Comparison of ENCODE assay signal across 18 cellular contexts in genomic region chr12:56145218-56145617, GRCh38.
"Had no signal": no experiment of that assay in that cellular context is flagged by ENCODE, and none has a peak within 500 bp of the region (broad histone marks: within the 10 kb centered on the region; RNA-seq: fewer than 3 reads in every experiment).

No MANE protein-coding gene starts in this region.

- H3K4me1 Mint-ChIP-seq: endodermal cell, WTC11 had no signal

- H3K27me3 Mint-ChIP-seq: activated CD4-positive, alpha-beta T cell treated with anti-CD3 and anti-CD28 coated beads, Interleukin-2, amount 10 ng/mL, durations not matched to agents 24 days and 14 days; brain; natural killer cell treated with Interleukin-12 subunit alpha and Interleukin-12 subunit beta and Interleukin-15 and Interleukin-18, amount 100 ng/mL, for 72 hours had no signal

- H3K4me3 ChIP-seq: colonic mucosa, lung, SK-N-MC, transverse colon, uterus had no signal

- H3K4me3 Mint-ChIP-seq: activated CD4-positive, alpha-beta T cell treated with anti-CD3 and anti-CD28 coated beads, Interleukin-2, amount 10 ng/mL, durations not matched to agents 24 days and 14 days; brain; endodermal cell; mesothelial cell of epicardium; natural killer cell treated with Interleukin-12 subunit alpha and Interleukin-12 subunit beta and Interleukin-15 and Interleukin-18, amount 100 ng/mL, for 72 hours; WTC11 had no signal

- FAIRE-seq: frontal cortex, TTC549 had no signal

- H3K9me3 ChIP-seq: colonic mucosa, transverse colon, uterus had no signal

- ATAC-seq: natural killer cell treated with Interleukin-12 subunit alpha and Interleukin-12 subunit beta and Interleukin-15 and Interleukin-18, amount 100 ng/mL, for 72 hours; stimulated activated naive CD8-positive, alpha-beta T cell treated with anti-CD3 and anti-CD28 coated beads, Interleukin-15, Interleukin-2, amounts not matched to agents 100 U/mL and 50 U/mL, for 24 hours; WTC11 had no signal

- H3K4me1 ChIP-seq: colonic mucosa, uterus had no signal

- DNase-seq: activated CD4-positive, alpha-beta T cell treated with anti-CD3 and anti-CD28 coated beads, Interleukin-2, amount 10 ng/mL, durations not matched to agents 24 days and 14 days; central memory CD4-positive, alpha-beta T cell; colonic mucosa; endodermal cell; nucleus accumbens; retina; stimulated activated CD4-positive, alpha-beta T cell treated with anti-CD3 and anti-CD28 coated beads, Interleukin-2, amount 100 ng/mL, for 24 hours; stimulated activated naive CD8-positive, alpha-beta T cell treated with anti-CD3 and anti-CD28 coated beads, Interleukin-15, Interleukin-2, amounts not matched to agents 100 U/mL and 50 U/mL, for 24 hours; transverse colon; uterus had no signal

- H3K27ac Mint-ChIP-seq: endodermal cell; mesothelial cell of epicardium; natural killer cell treated with Interleukin-12 subunit alpha and Interleukin-12 subunit beta and Interleukin-15 and Interleukin-18, amount 100 ng/mL, for 72 hours; WTC11 had no signal

- H3K9me3 Mint-ChIP-seq: activated CD4-positive, alpha-beta T cell treated with anti-CD3 and anti-CD28 coated beads, Interleukin-2, amount 10 ng/mL, durations not matched to agents 24 days and 14 days; brain; endodermal cell; mesothelial cell of epicardium; natural killer cell treated with Interleukin-12 subunit alpha and Interleukin-12 subunit beta and Interleukin-15 and Interleukin-18, amount 100 ng/mL, for 72 hours had no signal

- H3K27me3 ChIP-seq: colonic mucosa, transverse colon, uterus had no signal

- H3K36me3 ChIP-seq: uterus had no signal

- H3K27ac ChIP-seq: colonic mucosa, SK-N-MC had no signal
